22 cellular contexts compared by ENCODE assay signal in genomic region chr17:13996758-13997157, GRCh38.
A peak's percentile ranks its signal among the peaks of the same experiment; 100 is the strongest.
DNase-seq lines count a peak whose midpoint lies in the region; ATAC-seq, FAIRE-seq and TF ChIP-seq lines count a peak whose summit lies in the region.
"Had no signal": no experiment of that assay in that cellular context is flagged by ENCODE, and none has a peak within 500 bp of the region (broad histone marks: within the 10 kb centered on the region; RNA-seq: fewer than 3 reads in every experiment).

No MANE protein-coding gene starts in this region.

- peak overlapping the region; percentile 33 for H3K27ac ChIP-seq in neural cell (ENCODE audit: low read length)

- ATAC-seq in stimulated activated memory B cell treated with anti-CD40 and anti-IgM and Interleukin-4, amounts not matched to agents 10 μg/mL and 1 μg/mL and 100 μg/mL, for 72 hours = no peak
- ATAC-seq: GM23338 had no signal

- FAIRE-seq in bronchial epithelial cell (lab: Jason Lieb, UNC) = peak; percentile 18
- no peak for FAIRE-seq in RCC 7860 (lab: Jason Lieb, UNC)
- FAIRE-seq: A204.1, GM18507 had no signal

- H4K20me1 ChIP-seq in neural cell (ENCODE audit: insufficient read depth) = no peaks in the 10 kb centered on the region

- no peaks in the 10 kb centered on the region for H3K36me3 ChIP-seq in bronchial epithelial cell (ENCODE audit: control insufficient read depth, insufficient read depth, low read length)
- H3K36me3 ChIP-seq in kidney epithelial cell (ENCODE audit: control insufficient read depth, insufficient read depth, low read length) = no peaks in the 10 kb centered on the region
- no peaks in the 10 kb centered on the region for H3K36me3 ChIP-seq in neural cell (ENCODE audit: insufficient read depth, low read length)
- H3K36me3 ChIP-seq: BE2C had no signal

- H3F3A ChIP-seq in neural cell (ENCODE audit: insufficient read depth, low read length, poor library complexity, severe bottlenecking) = peaks cover 7% of the 10 kb centered on the region

- DNase-seq in EH (ENCODE audit: low read depth) (peak; percentile 81), bronchial epithelial cell (ENCODE audit: low read depth) (no peak), kidney epithelial cell (ENCODE audit: low read depth) (peak; percentile 1), RCC 7860 (ENCODE audit: low spot score) (no peak), cerebellar nuclear complex (lab: John Stamatoyannopoulos, UW) (no peak), DMS153 treated with DMSO at 0.1 percent for 48 hours (lab: John Stamatoyannopoulos, UW; ENCODE audit: unreplicated experiment) (no peak)
- DNase-seq: BE2C; CD4-positive, alpha-beta T cell; COR-L47; DMS79 treated with DMSO at 0.1 percent for 48 hours; HCEC 1CT; Kasumi-1; NCI-H187; NCI-H2107; NCI-H446 treated with DMSO at 0.1 percent for 48 hours; NCI-H526 treated with DMSO at 0.1 percent for 48 hours; Right ventricle myocardium superior had no signal

- H2AFZ ChIP-seq in neural cell (ENCODE audit: low read depth, low read length) = no peak overlapping the region
- H2AFZ ChIP-seq: GM23338 had no signal

- H3K36me3 Mint-ChIP-seq in stimulated activated memory B cell treated with anti-CD40 and anti-IgM and Interleukin-4, amounts not matched to agents 10 μg/mL and 1 μg/mL and 100 μg/mL, for 72 hours = peaks cover 34% of the 10 kb centered on the region

- no peaks in the 10 kb centered on the region for H3K9me2 ChIP-seq in neural cell (ENCODE audit: insufficient read depth, low read length)

- H3K9me3 Mint-ChIP-seq in stimulated activated memory B cell treated with anti-CD40 and anti-IgM and Interleukin-4, amounts not matched to agents 10 μg/mL and 1 μg/mL and 100 μg/mL, for 72 hours = peaks cover 3% of the 10 kb centered on the region
- H3K9me3 Mint-ChIP-seq: CD4-positive, alpha-beta T cell had no signal

- H3K27me3 Mint-ChIP-seq in stimulated activated memory B cell treated with anti-CD40 and anti-IgM and Interleukin-4, amounts not matched to agents 10 μg/mL and 1 μg/mL and 100 μg/mL, for 72 hours = no peaks in the 10 kb centered on the region
- H3K27me3 Mint-ChIP-seq: CD4-positive, alpha-beta T cell had no signal

- H3K4me3 ChIP-seq in bronchial epithelial cell (ENCODE audit: low read depth, low read length) = no peak overlapping the region
- no peak overlapping the region for H3K4me3 ChIP-seq in kidney epithelial cell (ENCODE audit: low read depth, low read length)
- H3K4me3 ChIP-seq in neural cell (ENCODE audit: low read length) = no peak overlapping the region
- H3K4me3 ChIP-seq: GM23338 had no signal

- H3K27ac Mint-ChIP-seq in stimulated activated memory B cell treated with anti-CD40 and anti-IgM and Interleukin-4, amounts not matched to agents 10 μg/mL and 1 μg/mL and 100 μg/mL, for 72 hours = no peak overlapping the region
- H3K27ac Mint-ChIP-seq: CD4-positive, alpha-beta T cell; GM23338 had no signal

- TF ChIP-seq EP300 in neural cell (conservative IDR thresholded peaks at IDR 0.05; ENCODE audit: poor library complexity, severe bottlenecking) = no peak

- no peaks in the 10 kb centered on the region for H3K9me3 ChIP-seq in neural cell (ENCODE audit: low read length)
- H3K9me3 ChIP-seq: BE2C had no signal

- H3K4me2 ChIP-seq in neural cell (ENCODE audit: low read length) = no peak overlapping the region
- H3K4me2 ChIP-seq: GM23338 had no signal

- H3K79me2 ChIP-seq in neural cell (replicated peaks; ENCODE audit: insufficient read depth, low read length) = no peaks in the 10 kb centered on the region

- H3K27me3 ChIP-seq in bronchial epithelial cell (ENCODE audit: control insufficient read depth, insufficient read depth, low read length) (no peaks in the 10 kb centered on the region), kidney epithelial cell (ENCODE audit: control insufficient read depth, insufficient read depth, low read length) (no peaks in the 10 kb centered on the region), neural cell (ENCODE audit: insufficient read depth, low read depth, low read length) (no peaks in the 10 kb centered on the region)
- H3K27me3 ChIP-seq: BE2C had no signal

- TF ChIP-seq CTCF in bronchial epithelial cell (IDR thresholded peaks at IDR 0.05; ENCODE audit: insufficient read depth, low read length, severe bottlenecking) (no peak), kidney epithelial cell (IDR thresholded peaks at IDR 0.05; ENCODE audit: insufficient read depth, low read length, poor library complexity, severe bottlenecking) (no peak), neural cell (IDR thresholded peaks at IDR 0.05; ENCODE audit: poor library complexity, severe bottlenecking) (no peak)

- no peak overlapping the region for H3K4me3 Mint-ChIP-seq in stimulated activated memory B cell treated with anti-CD40 and anti-IgM and Interleukin-4, amounts not matched to agents 10 μg/mL and 1 μg/mL and 100 μg/mL, for 72 hours
- H3K4me3 Mint-ChIP-seq: CD4-positive, alpha-beta T cell; GM23338 had no signal

- H3K4me1 Mint-ChIP-seq in stimulated activated memory B cell treated with anti-CD40 and anti-IgM and Interleukin-4, amounts not matched to agents 10 μg/mL and 1 μg/mL and 100 μg/mL, for 72 hours = no peaks in the 10 kb centered on the region

- TF ChIP-seq RAD21 in neural cell (conservative IDR thresholded peaks at IDR 0.05) = no peak

- no peak overlapping the region for H3K9ac ChIP-seq in neural cell (ENCODE audit: low read length)

TF ChIP-seq in neural cell, 6 proteins besides CTCF, POLR2A, EP300 and RAD21:
- TF ChIP-seq MXI1 (conservative IDR thresholded peaks at IDR 0.05; ENCODE audit: poor library complexity, severe bottlenecking) = no peak
- no peak for TF ChIP-seq POLR2AphosphoS5 (IDR thresholded peaks at IDR 0.05)
- no peak for TF ChIP-seq EZH2 (IDR thresholded peaks at IDR 0.05; ENCODE audit: borderline replicate concordance, insufficient read depth, low read length, poor library complexity, severe bottlenecking)
- no peak for TF ChIP-seq TAF1 (IDR thresholded peaks at IDR 0.05; ENCODE audit: low read depth)
- TF ChIP-seq REST (IDR thresholded peaks at IDR 0.05; ENCODE audit: borderline replicate concordance) = no peak
- TF ChIP-seq SMC3 (conservative IDR thresholded peaks at IDR 0.05; ENCODE audit: poor library complexity) = no peak
TF ChIP-seq in neural cell: peak in this region for 0.

Comparison
In these comparisons a context has a peak if more than half of its experiments do, and no peak if none do; other contexts are left out.
1. DNase-seq: peak in EH (single experiment) and kidney epithelial cell (single experiment); none in bronchial epithelial cell (single experiment), RCC 7860 (single experiment), cerebellar nuclear complex (0 of 2) and DMS153 treated with DMSO at 0.1 percent for 48 hours (single experiment).